ENCODE assay signal across 1 cellular context in the genomic region with DNA sequence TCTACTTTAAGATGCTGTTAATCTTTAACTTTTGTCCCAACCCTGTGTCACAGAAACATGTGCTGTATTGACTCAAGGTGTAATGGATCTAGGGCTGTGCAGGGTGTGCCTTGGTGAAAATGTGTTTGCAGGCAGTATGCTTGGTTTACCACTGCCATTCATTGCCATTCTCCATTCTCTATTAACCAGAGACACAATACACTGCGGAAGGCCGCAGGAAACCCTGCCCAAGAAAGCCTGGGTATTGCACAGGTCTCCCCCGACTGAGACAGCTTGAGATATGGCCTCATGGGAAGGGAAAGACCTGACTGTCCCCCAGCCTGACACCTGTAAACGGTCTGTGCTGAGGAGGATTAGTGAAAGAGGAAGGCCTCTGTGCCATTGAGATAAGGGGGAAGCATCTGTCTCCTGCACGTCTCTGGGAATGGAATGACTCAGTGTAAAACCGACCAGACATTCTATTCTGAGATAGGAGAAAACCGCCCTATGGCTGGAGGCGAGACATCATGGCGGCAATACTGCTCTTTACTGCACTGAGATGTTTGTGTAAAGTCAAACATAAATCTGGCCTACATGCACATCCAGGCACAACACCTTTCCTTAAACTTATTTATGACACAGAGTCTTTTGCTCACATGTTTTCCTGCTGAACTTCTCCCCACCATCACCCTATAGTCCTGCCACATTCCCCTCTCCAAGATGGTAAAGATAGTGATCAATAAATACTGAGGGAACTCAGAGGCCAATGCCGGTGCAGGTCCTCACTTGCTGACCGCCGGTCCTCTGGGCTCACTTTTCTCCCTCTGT.
TF ChIP-seq lines count a peak whose summit lies in the region.

No MANE protein-coding gene starts in this region.

TF ChIP-seq in HepG2, 621 proteins besides CTCF, POLR2A, EP300 and RAD21:
- TF ChIP-seq SAP130 (CRISPR knock-in tag; IDR thresholded peaks at IDR 0.05; ENCODE audit: low read depth) (peak; percentile 46), KMT2B (CRISPR knock-in tag; IDR thresholded peaks at IDR 0.05) (no peak), SOX13 (IDR thresholded peaks at IDR 0.05) (no peak), SOX13 (CRISPR knock-in tag; conservative IDR thresholded peaks at IDR 0.05 in 1 of 2, IDR thresholded peaks at IDR 0.05 in 1 of 2) (peak in 1 of 2 experiments; percentile 53; a peak in 2 of 4 replicates), FOXA1 (IDR thresholded peaks at IDR 0.05) (no peak), FOXA1 (CRISPR knock-in tag; IDR thresholded peaks at IDR 0.05) (peak; percentile 53; the same call in 1 of the 2 replicates), SOX5 (CRISPR knock-in tag; IDR thresholded peaks at IDR 0.05; ENCODE audit: borderline replicate concordance) (peak; percentile 27; the same call in 1 of the 2 replicates), KDM6A (CRISPR knock-in tag; IDR thresholded peaks at IDR 0.05; ENCODE audit: low read depth) (no peak), SSRP1 (CRISPR knock-in tag; IDR thresholded peaks at IDR 0.05) (no peak), POGZ (CRISPR knock-in tag; IDR thresholded peaks at IDR 0.05) (0 out of 2 replicates have a peak, but pooled peaks have one; percentile 9), ZNF496 (CRISPR knock-in tag; IDR thresholded peaks at IDR 0.05; ENCODE audit: insufficient replicate concordance) (no peak)
- TF ChIP-seq, protein P1, sequence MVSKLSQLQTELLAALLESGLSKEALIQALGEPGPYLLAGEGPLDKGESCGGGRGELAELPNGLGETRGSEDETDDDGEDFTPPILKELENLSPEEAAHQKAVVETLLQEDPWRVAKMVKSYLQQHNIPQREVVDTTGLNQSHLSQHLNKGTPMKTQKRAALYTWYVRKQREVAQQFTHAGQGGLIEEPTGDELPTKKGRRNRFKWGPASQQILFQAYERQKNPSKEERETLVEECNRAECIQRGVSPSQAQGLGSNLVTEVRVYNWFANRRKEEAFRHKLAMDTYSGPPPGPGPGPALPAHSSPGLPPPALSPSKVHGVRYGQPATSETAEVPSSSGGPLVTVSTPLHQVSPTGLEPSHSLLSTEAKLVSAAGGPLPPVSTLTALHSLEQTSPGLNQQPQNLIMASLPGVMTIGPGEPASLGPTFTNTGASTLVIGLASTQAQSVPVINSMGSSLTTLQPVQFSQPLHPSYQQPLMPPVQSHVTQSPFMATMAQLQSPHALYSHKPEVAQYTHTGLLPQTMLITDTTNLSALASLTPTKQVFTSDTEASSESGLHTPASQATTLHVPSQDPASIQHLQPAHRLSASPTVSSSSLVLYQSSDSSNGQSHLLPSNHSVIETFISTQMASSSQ (IDR thresholded peaks at IDR 0.05; ENCODE audit: low read depth) = peak; percentile 73
- TF ChIP-seq, protein P1 (CRISPR knock-in tag; IDR thresholded peaks at IDR 0.05; ENCODE audit: borderline replicate concordance) = no peak
- TF ChIP-seq, protein P2, sequence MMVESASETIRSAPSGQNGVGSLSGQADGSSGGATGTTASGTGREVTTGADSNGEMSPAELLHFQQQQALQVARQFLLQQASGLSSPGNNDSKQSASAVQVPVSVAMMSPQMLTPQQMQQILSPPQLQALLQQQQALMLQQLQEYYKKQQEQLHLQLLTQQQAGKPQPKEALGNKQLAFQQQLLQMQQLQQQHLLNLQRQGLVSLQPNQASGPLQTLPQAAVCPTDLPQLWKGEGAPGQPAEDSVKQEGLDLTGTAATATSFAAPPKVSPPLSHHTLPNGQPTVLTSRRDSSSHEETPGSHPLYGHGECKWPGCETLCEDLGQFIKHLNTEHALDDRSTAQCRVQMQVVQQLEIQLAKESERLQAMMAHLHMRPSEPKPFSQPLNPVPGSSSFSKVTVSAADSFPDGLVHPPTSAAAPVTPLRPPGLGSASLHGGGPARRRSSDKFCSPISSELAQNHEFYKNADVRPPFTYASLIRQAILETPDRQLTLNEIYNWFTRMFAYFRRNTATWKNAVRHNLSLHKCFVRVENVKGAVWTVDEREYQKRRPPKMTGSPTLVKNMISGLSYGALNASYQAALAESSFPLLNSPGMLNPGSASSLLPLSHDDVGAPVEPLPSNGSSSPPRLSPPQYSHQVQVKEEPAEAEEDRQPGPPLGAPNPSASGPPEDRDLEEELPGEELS (CRISPR knock-in tag; IDR thresholded peaks at IDR 0.05) = no peak
- TF ChIP-seq, protein P3, sequence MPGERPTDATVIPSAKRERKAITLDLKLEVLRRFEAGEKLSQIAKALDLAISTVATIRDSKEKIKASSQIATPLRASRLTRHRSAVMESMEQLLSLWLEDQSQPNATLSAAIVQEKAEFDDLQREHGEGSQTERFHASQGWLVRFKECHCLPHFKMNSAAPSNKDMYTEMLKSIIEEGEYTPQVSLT (CRISPR knock-in tag; IDR thresholded peaks at IDR 0.05; ENCODE audit: borderline replicate concordance, low read depth) = no peak
